ENCODE assay signal across 1 cellular context in genomic region chr4:2486981-2487380, GRCh38.
TF ChIP-seq lines count a peak whose summit lies in the region.

No MANE protein-coding gene starts in this region.

TF ChIP-seq in SK-N-SH treated with all-trans-retinoic acid at 6 μM for 48 hours, 23 proteins besides CTCF, POLR2A, EP300 and RAD21 (continued from another document):
- TF ChIP-seq CSRNP3 (CRISPR knock-in tag; IDR thresholded peaks at IDR 0.05) (no peak), SNAI2 (CRISPR knock-in tag; IDR thresholded peaks at IDR 0.05) (no peak), ZNF70 (CRISPR knock-in tag; IDR thresholded peaks at IDR 0.05) (no peak), RARB (CRISPR knock-in tag; IDR thresholded peaks at IDR 0.05) (no peak)
